Comparison of ENCODE assay signal across 8 cellular contexts in genomic region chr17:57356722-57357391, GRCh38.
A peak's percentile ranks its signal among the peaks of the same experiment; 100 is the strongest.
DNase-seq lines count a peak whose midpoint lies in the region; ATAC-seq and TF ChIP-seq lines count a peak whose summit lies in the region.

No MANE protein-coding gene starts in this region.

- peaks cover 3 to 6% of the 10 kb centered on the region in 2 donors for H3K4me1 ChIP-seq in muscle layer of duodenum (ENCODE audit: control insufficient read depth in 1 of 2, insufficient read depth in 2 of 2, low read length in 2 of 2)

- H3K9me3 Mint-ChIP-seq in activated T-cell treated with anti-CD3 and anti-CD28 coated beads, Interleukin-2, amount 50 U/mL, for 24 hours, result no peaks in the 10 kb centered on the region
- no peaks in the 10 kb centered on the region for H3K9me3 Mint-ChIP-seq in activated CD8-positive, alpha-beta T cell treated with anti-CD3 and anti-CD28 coated beads for 36 hours

- POLR2A ChIA-PET in activated CD8-positive, alpha-beta T cell treated with anti-CD3 and anti-CD28 coated beads for 36 hours (lab: Charles Lee), result no interaction called here

- H3K36me3 Mint-ChIP-seq in activated T-cell treated with anti-CD3 and anti-CD28 coated beads, Interleukin-2, amount 50 U/mL, for 24 hours (ENCODE audit: low read depth), result peaks cover 10% of the 10 kb centered on the region
- H3K36me3 Mint-ChIP-seq in activated CD8-positive, alpha-beta T cell treated with anti-CD3 and anti-CD28 coated beads for 36 hours (ENCODE audit: low read depth), result no peaks in the 10 kb centered on the region

- peak overlapping the region; percentile 32 for H3K27ac ChIP-seq in muscle layer of duodenum (ENCODE audit: low read length)

- CTCF ChIA-PET in activated CD8-positive, alpha-beta T cell treated with anti-CD3 and anti-CD28 coated beads for 36 hours (lab: Charles Lee), result interaction anchor here (1.0 to 2.2 kb wide), 4 partner anchors 8 to 114 kb away, joined by 3 to 9 read pairs (median 4); no protein-coding TSS in a partner anchor

- no peaks in the 10 kb centered on the region for H3K27me3 ChIP-seq in muscle layer of duodenum (ENCODE audit: low read depth, low read length)

- H3K4me3 ChIP-seq in muscle layer of duodenum (ENCODE audit: low read depth in 1 of 2, low read length in 2 of 2), result no peak overlapping the region

- H3K36me3 ChIP-seq in muscle layer of duodenum (ENCODE audit: control insufficient read depth in 1 of 2, insufficient read depth in 2 of 2, low read length in 2 of 2), result no peaks in the 10 kb centered on the region

- peaks cover 65% of the 10 kb centered on the region for H3K4me1 Mint-ChIP-seq in activated T-cell treated with anti-CD3 and anti-CD28 coated beads, Interleukin-2, amount 50 U/mL, for 24 hours (ENCODE audit: low read depth)
- H3K4me1 Mint-ChIP-seq in activated CD8-positive, alpha-beta T cell treated with anti-CD3 and anti-CD28 coated beads for 36 hours (ENCODE audit: low read depth), result peaks cover 57% of the 10 kb centered on the region

- H3K27ac Mint-ChIP-seq in activated T-cell treated with anti-CD3 and anti-CD28 coated beads, Interleukin-2, amount 50 U/mL, for 24 hours, result peak overlapping the region; percentile 15
- peak overlapping the region; percentile 50 for H3K27ac Mint-ChIP-seq in activated CD8-positive, alpha-beta T cell treated with anti-CD3 and anti-CD28 coated beads for 36 hours

- H3K9me3 ChIP-seq in muscle layer of duodenum (ENCODE audit: control insufficient read depth in 1 of 2, low read length in 2 of 2), result no peaks in the 10 kb centered on the region

- no peaks in the 10 kb centered on the region for H3K27me3 Mint-ChIP-seq in activated T-cell treated with anti-CD3 and anti-CD28 coated beads, Interleukin-2, amount 50 U/mL, for 24 hours
- no peaks in the 10 kb centered on the region for H3K27me3 Mint-ChIP-seq in activated CD8-positive, alpha-beta T cell treated with anti-CD3 and anti-CD28 coated beads for 36 hours

- ATAC-seq in HG03039 (IDR thresholded peaks at IDR 0.05; ENCODE audit: unreplicated experiment), result peak; percentile 40
- no peak for ATAC-seq in activated CD8-positive, alpha-beta T cell treated with anti-CD3 and anti-CD28 coated beads for 36 hours

- DNase-seq in activated T-cell treated with anti-CD3 and anti-CD28 coated beads, Interleukin-2, amount 50 U/mL, for 24 hours, result peak; percentile 29
- no peak for DNase-seq in activated T-cell treated with anti-CD3 and anti-CD28 coated beads for 4 hours
- DNase-seq in activated CD8-positive, alpha-beta T cell treated with anti-CD3 and anti-CD28 coated beads for 36 hours, result no peak
- no peak for DNase-seq in KBM-7
- DNase-seq in stimulated activated CD4-positive, alpha-beta T cell treated with anti-CD3 and anti-CD28 coated beads, Interleukin-2, amount 100 ng/mL, for 48 hours, result no peak
- DNase-seq in central memory CD4-positive, alpha-beta T cell, result no peak

- H3K4me3 Mint-ChIP-seq in activated T-cell treated with anti-CD3 and anti-CD28 coated beads, Interleukin-2, amount 50 U/mL, for 24 hours, result no peak overlapping the region
- no peak overlapping the region for H3K4me3 Mint-ChIP-seq in activated CD8-positive, alpha-beta T cell treated with anti-CD3 and anti-CD28 coated beads for 36 hours

- TF ChIP-seq CTCF in activated CD8-positive, alpha-beta T cell treated with anti-CD3 and anti-CD28 coated beads for 36 hours (IDR thresholded peaks at IDR 0.05), result no peak

- in situ Hi-C loops in KBM-7 (cut with MboI; ENCODE audit: low pct_unique_long_range_greater_than_20kb, low sequenced_read_pairs), result no loop called here

- intact Hi-C loops in activated CD8-positive, alpha-beta T cell treated with anti-CD3 and anti-CD28 coated beads for 36 hours (cut with micrococcal nuclease), result no loop called here
